22 cellular contexts compared by ENCODE assay signal in genomic region chr6:26136321-26136720, GRCh38. TPM values are rescaled to one million over a fixed set of nuclear protein-coding genes. Genes with fewer than 3 reads are reported as not detected.
"Had no signal": no experiment of that assay in that cellular context is flagged by ENCODE, and none has a peak within 500 bp of the region (broad histone marks: within the 10 kb centered on the region; RNA-seq: fewer than 3 reads in every experiment).

No MANE protein-coding gene starts in this region.

- H3K27me3 ChIP-seq: breast epithelium had no signal

- DNase-seq: activated CD4-positive, alpha-beta T cell treated with anti-CD3 and anti-CD28 coated beads for 4 hours; activated CD8-positive, alpha-beta memory T cell treated with anti-CD3 and anti-CD28 coated beads, Interleukin-2, amount 10 ng/mL, durations not matched to agents 7 days and 5 days; activated gamma-delta T cell treated with Interleukin-2 at 50 U/mL for 16 hours; activated naive CD4-positive, alpha-beta T cell treated with anti-CD3 and anti-CD28 coated beads, Interleukin-2, amount 10 ng/mL, durations not matched to agents 7 days and 5 days; activated T-cell treated with anti-CD3 and anti-CD28 coated beads, Interleukin-2, amount 50 U/mL, for 48 hours; aorta; caudate nucleus; KG1; NCI-H1048; NCI-H1930; NCI-H2171 treated with DMSO at 0.1 percent for 48 hours; NCI-H345; NCI-H510A; NCI-H526 treated with DMSO at 0.1 percent for 48 hours; NCI-H82; SHP77 treated with DMSO at 0.1 percent for 48 hours; SK-N-SH had no signal

- H3K9me3 Mint-ChIP-seq: activated naive CD4-positive, alpha-beta T cell treated with anti-CD3 and anti-CD28 coated beads, Interleukin-2, amount 10 ng/mL, durations not matched to agents 7 days and 5 days; activated T-helper 2 cell treated with anti-CD3 and anti-CD28 coated beads, Interferon-gamma antibody, Interleukin-2, Interleukin-4, amounts not matched to agents 10 μg/mL and 5 μg/mL and 100 μg/mL, durations not matched to agents 14 hours and 24 hours and 36 hours; T-helper 2 cell treated with Interferon-gamma antibody and Interleukin-4, amounts not matched to agents 5 μg/mL and 100 μg/mL, for 36 hours had no signal

- ATAC-seq: activated CD4-positive, CD25-positive, alpha-beta regulatory T cell treated with anti-CD3 and anti-CD28 coated beads, Interleukin-2, amount 50 U/mL, for 24 hours; activated CD8-positive, alpha-beta memory T cell treated with anti-CD3 and anti-CD28 coated beads, Interleukin-2, amount 10 ng/mL, durations not matched to agents 7 days and 5 days had no signal

- H3K4me3 ChIP-seq: breast epithelium had no signal

- H3K27me3 Mint-ChIP-seq: activated CD8-positive, alpha-beta memory T cell treated with anti-CD3 and anti-CD28 coated beads, Interleukin-2, amount 10 ng/mL, durations not matched to agents 7 days and 5 days; activated naive CD4-positive, alpha-beta T cell treated with anti-CD3 and anti-CD28 coated beads, Interleukin-2, amount 10 ng/mL, durations not matched to agents 7 days and 5 days had no signal

- H3K27ac Mint-ChIP-seq: activated CD8-positive, alpha-beta memory T cell treated with anti-CD3 and anti-CD28 coated beads, Interleukin-2, amount 10 ng/mL, durations not matched to agents 7 days and 5 days; activated naive CD4-positive, alpha-beta T cell treated with anti-CD3 and anti-CD28 coated beads, Interleukin-2, amount 10 ng/mL, durations not matched to agents 7 days and 5 days; activated T-helper 2 cell treated with anti-CD3 and anti-CD28 coated beads, Interferon-gamma antibody, Interleukin-2, Interleukin-4, amounts not matched to agents 10 μg/mL and 5 μg/mL and 100 μg/mL, durations not matched to agents 14 hours and 24 hours and 36 hours; T-helper 2 cell treated with Interferon-gamma antibody and Interleukin-4, amounts not matched to agents 5 μg/mL and 100 μg/mL, for 36 hours had no signal

- H3K9me2 ChIP-seq: SK-N-SH had no signal

- H3K4me3 Mint-ChIP-seq: activated CD8-positive, alpha-beta memory T cell treated with anti-CD3 and anti-CD28 coated beads, Interleukin-2, amount 10 ng/mL, durations not matched to agents 7 days and 5 days; activated naive CD4-positive, alpha-beta T cell treated with anti-CD3 and anti-CD28 coated beads, Interleukin-2, amount 10 ng/mL, durations not matched to agents 7 days and 5 days; T-helper 2 cell treated with Interferon-gamma antibody and Interleukin-4, amounts not matched to agents 5 μg/mL and 100 μg/mL, for 36 hours had no signal

- H3K9ac ChIP-seq: SK-N-SH had no signal

- H3K27ac ChIP-seq: breast epithelium had no signal

- FAIRE-seq: RCC 7860 had no signal

- H3K4me2 ChIP-seq: SK-N-SH had no signal

- H3K4me1 ChIP-seq: breast epithelium had no signal

- H3K9me3 ChIP-seq: breast epithelium, SK-N-SH had no signal

RNA-seq across cellular contexts. Expression of gene HFE, which starts 49.1 kb away (rescaled TPM):
- polyA plus RNA-seq: SK-N-SH had no signal
